In genomic region chr17:34637548-34638525, GRCh38 we compare ENCODE assay signal across 8 cellular contexts. TPM values are rescaled to one million over a fixed set of nuclear protein-coding genes. Genes with fewer than 3 reads are reported as not detected.
A peak's percentile ranks its signal among the peaks of the same experiment; 100 is the strongest.
DNase-seq lines count a peak whose midpoint lies in the region; ATAC-seq and TF ChIP-seq lines count a peak whose summit lies in the region.

No MANE protein-coding gene starts in this region.

- no peaks in the 10 kb centered on the region for H3K9me3 Mint-ChIP-seq in CD4-positive, alpha-beta T cell
- no peaks in the 10 kb centered on the region for H3K9me3 Mint-ChIP-seq in endodermal cell

- in situ Hi-C loops in HAP-1 (cut with MboI; ENCODE audit: low sequenced_read_pairs) = no loop called here

- TF ChIP-seq CTCF in CD4-positive, alpha-beta T cell (IDR thresholded peaks at IDR 0.05) = peak; percentile 77
- TF ChIP-seq CTCF in endodermal cell (conservative IDR thresholded peaks at IDR 0.05) = peak; percentile 90

- no peaks in the 10 kb centered on the region for H3K4me1 ChIP-seq in HAP-1
- H3K4me1 ChIP-seq in endodermal cell (ENCODE audit: control insufficient read depth, insufficient read depth, low read length) = no peaks in the 10 kb centered on the region

- POLR2A ChIA-PET in CD4-positive, alpha-beta T cell (lab: Charles Lee) = interaction anchor here (0.5 to 1.5 kb wide), 5 partner anchors 10 to 88 kb away, joined by 3 to 4 read pairs (median 3); no protein-coding TSS in a partner anchor

- H3K9me3 ChIP-seq in CD4-positive, alpha-beta T cell (ENCODE audit: control insufficient read depth, low read length) = no peaks in the 10 kb centered on the region
- H3K9me3 ChIP-seq in HAP-1 (no peaks in the 10 kb centered on the region), endodermal cell (ENCODE audit: control insufficient read depth, low read length) (no peaks in the 10 kb centered on the region)

- H3K36me3 Mint-ChIP-seq in CD4-positive, alpha-beta T cell (ENCODE audit: low read depth) = no peaks in the 10 kb centered on the region
- H3K36me3 Mint-ChIP-seq in endodermal cell (ENCODE audit: low read depth) = no peaks in the 10 kb centered on the region

- H3K4me3 ChIP-seq in HAP-1 (no peak overlapping the region), endodermal cell (ENCODE audit: low read length) (no peak overlapping the region)

- H3K36me3 ChIP-seq in HAP-1 (replicated peaks) = no peaks in the 10 kb centered on the region
- no peaks in the 10 kb centered on the region for H3K36me3 ChIP-seq in endodermal cell (ENCODE audit: control insufficient read depth, insufficient read depth, low read length)

- H3K27me3 Mint-ChIP-seq in CD4-positive, alpha-beta T cell = peaks cover 12% of the 10 kb centered on the region
- H3K27me3 Mint-ChIP-seq in endodermal cell (ENCODE audit: insufficient read depth) = peaks cover 71% of the 10 kb centered on the region

- CTCF ChIA-PET in CD4-positive, alpha-beta T cell (lab: Charles Lee) = interaction anchor here (0.6 to 1.5 kb wide), 6 partner anchors 9 to 478 kb away, joined by 3 to 8 read pairs (median 3); partner anchors contain the start of gene LIG3

- peak; percentile 70 to 81 (median 75) for DNase-seq in CD4-positive, alpha-beta T cell
- DNase-seq in HAP-1 (ENCODE audit: low spot score in 2 of 2) (peak; percentile 65 to 89), NCI-H82 (lab: John Stamatoyannopoulos, UW) (peak; percentile 91), endodermal cell (peak; percentile 97), mucosa of gallbladder (ENCODE audit: low spot score) (peak; percentile 82)
- DNase-seq in activated CD8-positive, alpha-beta memory T cell treated with anti-CD3 and anti-CD28 coated beads for 48 hours (ENCODE audit: low read depth in 2 of 3, low spot score in 2 of 3) = peak; percentile 50 to 75 (median 67)
- DNase-seq in stimulated activated CD8-positive, alpha-beta memory T cell treated with anti-CD3 and anti-CD28 coated beads, Interleukin-2, amount 100 ng/mL, for 48 hours (ENCODE audit: low read depth in 2 of 2) = peak; percentile 71 to 72

- H3K27ac Mint-ChIP-seq in CD4-positive, alpha-beta T cell = peak overlapping the region; percentile 14
- H3K27ac Mint-ChIP-seq in endodermal cell = no peak overlapping the region

- intact Hi-C loops in CD4-positive, alpha-beta T cell (cut with DNase I, micrococcal nuclease) = loop anchor here (1.0 to 5.0 kb wide), 6 partner anchors 51 to 479 kb away; partner anchors contain the start of gene RAD51D (in 1 of the 2)

- no peak overlapping the region for H3K27ac ChIP-seq in CD4-positive, alpha-beta T cell (ENCODE audit: low read depth, low read length)
- no peak overlapping the region for H3K27ac ChIP-seq in endodermal cell (ENCODE audit: low read depth, low read length)

- peak overlapping the region; percentile 87 for H3K4me3 Mint-ChIP-seq in CD4-positive, alpha-beta T cell
- no peak overlapping the region for H3K4me3 Mint-ChIP-seq in endodermal cell

- 68 to 69% methylated on average over 49 to 71 of the region's 73 CpGs for WGBS in endodermal cell (ENCODE audit: insufficient coverage in 1 of 2, insufficient read length in 1 of 2), 2 experiments

- no peak overlapping the region for H3K9ac ChIP-seq in endodermal cell (ENCODE audit: extremely low read depth, low read length, poor library complexity, severe bottlenecking)

- H3K27me3 ChIP-seq in CD4-positive, alpha-beta T cell (ENCODE audit: control insufficient read depth, insufficient read depth, low read length) = no peaks in the 10 kb centered on the region
- H3K27me3 ChIP-seq in HAP-1 (ENCODE audit: low read depth) = peaks cover 5% of the 10 kb centered on the region; the same call in 1 of the 2 replicates
- peaks cover 60% of the 10 kb centered on the region for H3K27me3 ChIP-seq in endodermal cell (ENCODE audit: control insufficient read depth, insufficient read depth, low read length, poor library complexity, severe bottlenecking)

- H3K4me1 Mint-ChIP-seq in CD4-positive, alpha-beta T cell (ENCODE audit: low read depth) = peaks cover 6% of the 10 kb centered on the region
- peaks cover 4% of the 10 kb centered on the region for H3K4me1 Mint-ChIP-seq in endodermal cell

- ATAC-seq in CD4-positive, alpha-beta T cell (ENCODE audit: poor library complexity) = peak; percentile 97
- no peak for ATAC-seq in GM18517 (IDR thresholded peaks at IDR 0.05; ENCODE audit: unreplicated experiment)

RNA-seq across cellular contexts. Expression of gene TMEM132E, which starts 58.5 kb away (rescaled TPM):
- total RNA-seq in CD4-positive, alpha-beta T cell = under 1 TPM in 1 of 2 experiments, not detected in 1; 0.05 TPM
- under 1 TPM in 1 of 2 donors, not detected in 1; 0.15 TPM for total RNA-seq in endodermal cell
- 1.1 TPM for polyA plus RNA-seq in endodermal cell (2013, experiment 1 of 2)
- 0.83 TPM for polyA plus RNA-seq in endodermal cell (2013, experiment 2 of 2)
- 0.23 TPM for total RNA-seq in mucosa of gallbladder
